In the genomic region with DNA sequence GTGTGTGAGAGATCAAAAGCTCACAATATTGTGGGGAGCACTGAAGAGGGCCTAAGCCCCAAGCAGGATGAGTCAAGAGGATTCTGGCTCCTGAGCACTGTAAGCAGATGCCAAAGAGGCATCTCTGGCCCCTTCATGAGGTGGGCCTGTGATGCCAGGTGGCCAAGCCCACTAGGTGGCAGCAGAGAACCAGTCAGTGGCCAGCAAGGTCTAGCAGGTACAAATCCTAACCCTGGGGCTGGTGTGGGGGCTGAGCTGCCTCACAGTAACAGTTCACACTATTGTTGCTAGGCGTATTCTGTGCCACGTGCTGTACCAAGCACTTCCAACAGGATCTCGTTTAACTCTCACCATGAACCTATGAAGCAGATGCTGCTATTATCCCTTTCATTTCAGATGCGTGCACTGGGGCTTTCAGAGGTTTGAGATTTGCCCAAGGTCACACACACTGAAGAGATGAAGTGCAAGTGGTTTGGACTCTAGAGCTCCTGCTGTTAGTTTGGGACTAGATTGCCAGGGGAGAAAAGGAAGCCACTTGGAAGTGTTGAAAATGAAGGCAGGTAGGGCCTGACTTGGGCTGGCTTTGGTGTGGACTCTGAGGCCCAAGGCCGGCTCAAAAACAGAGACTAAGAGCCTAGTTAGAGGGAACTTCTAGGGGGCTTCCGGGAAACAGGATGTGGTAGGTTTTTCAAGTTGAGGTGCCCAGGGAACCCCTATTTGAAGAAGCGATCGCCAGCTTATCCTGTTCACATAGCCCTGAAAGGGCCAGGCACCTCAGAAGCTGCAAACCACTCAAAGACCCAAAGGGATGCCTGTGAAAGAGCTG, we compare ENCODE assay signal across 9 cellular contexts. TPM values are rescaled to one million over a fixed set of nuclear protein-coding genes. Genes with fewer than 3 reads are reported as not detected.
A peak's percentile ranks its signal among the peaks of the same experiment; 100 is the strongest.
DNase-seq lines count a peak whose midpoint lies in the region; ATAC-seq and TF ChIP-seq lines count a peak whose summit lies in the region.
"Had no signal": no experiment of that assay in that cellular context is flagged by ENCODE, and none has a peak within 500 bp of the region (broad histone marks: within the 10 kb centered on the region; RNA-seq: fewer than 3 reads in every experiment).

No MANE protein-coding gene starts in this region.

- ATAC-seq in GM19438 (IDR thresholded peaks at IDR 0.05; ENCODE audit: low read depth, unreplicated experiment): peak; percentile 74
- ATAC-seq in HG03520 (IDR thresholded peaks at IDR 0.05; ENCODE audit: unreplicated experiment): peak; percentile 89
- peak; percentile 89 to 98 for ATAC-seq in naive B cell (ENCODE audit: low read depth in 2 of 2)

- no peaks in the 10 kb centered on the region for H3K27me3 ChIP-seq in Caco-2 (replicated peaks; ENCODE audit: control insufficient read depth, insufficient read depth, low read length)

- BruUV-seq in Caco-2 (replicated peaks; lab: Mats Ljungman, UMichigan): no TSS peak

- H3K4me1 Mint-ChIP-seq in Caco-2 (ENCODE audit: low read depth, unreplicated experiment): no peaks in the 10 kb centered on the region
- peaks cover 2% of the 10 kb centered on the region for H3K4me1 Mint-ChIP-seq in endothelial cell (ENCODE audit: unreplicated experiment)
- no peaks in the 10 kb centered on the region for H3K4me1 Mint-ChIP-seq in naive B cell

- H3K9me3 Mint-ChIP-seq in Caco-2 (ENCODE audit: unreplicated experiment) (no peaks in the 10 kb centered on the region), endothelial cell (ENCODE audit: unreplicated experiment) (no peaks in the 10 kb centered on the region), naive B cell (no peaks in the 10 kb centered on the region)

- intact Hi-C loops in Caco-2 (cut with micrococcal nuclease; ENCODE audit: unreplicated experiment): loop anchor here (1.0 to 10.0 kb wide), 3 partner anchors 120 to 418 kb away; no protein-coding TSS in a partner anchor

- CTCF ChIA-PET in Caco-2 (lab: Charles Lee): interaction anchor here (0.6 to 2.1 kb wide), 5 partner anchors 13 to 420 kb away, joined by 3 to 8 read pairs (median 4); a partner anchor contains a TSS

- no peak overlapping the region for H3K4me3 ChIP-seq in Caco-2 (ENCODE audit: low read depth, low read length)

- no peak overlapping the region for H3K4me3 Mint-ChIP-seq in Caco-2 (ENCODE audit: unreplicated experiment)
- no peak overlapping the region for H3K4me3 Mint-ChIP-seq in endothelial cell (ENCODE audit: unreplicated experiment)
- H3K4me3 Mint-ChIP-seq in naive B cell: no peak overlapping the region

- H3K9me3 ChIP-seq in Caco-2: no peaks in the 10 kb centered on the region

- TF ChIP-seq CTCF in Caco-2 (IDR thresholded peaks at IDR 0.05; ENCODE audit: insufficient read depth in 1 of 2, low read depth in 1 of 2, low read length in 1 of 2, severe bottlenecking in 1 of 2, unreplicated experiment in 1 of 2): peak; percentile 83 to 85
- peak; percentile 85 for TF ChIP-seq CTCF in endothelial cell (IDR thresholded peaks at IDR 0.05; ENCODE audit: unreplicated experiment)

- no peaks in the 10 kb centered on the region for H3K36me3 ChIP-seq in Caco-2 (ENCODE audit: control insufficient read depth, insufficient read depth, low read length)

- peaks cover 7% of the 10 kb centered on the region for H3K36me3 Mint-ChIP-seq in Caco-2 (ENCODE audit: insufficient read depth, unreplicated experiment)
- no peaks in the 10 kb centered on the region for H3K36me3 Mint-ChIP-seq in endothelial cell (ENCODE audit: low read depth, unreplicated experiment)
- H3K36me3 Mint-ChIP-seq in naive B cell: no peaks in the 10 kb centered on the region

- DNase-seq in Caco-2: peak; percentile 76 to 83
- peak; percentile 20 for DNase-seq in NCI-H82 treated with DMSO at 0.1 percent for 48 hours (lab: John Stamatoyannopoulos, UW; ENCODE audit: unreplicated experiment)
- peak; percentile 49 to 78 (median 55) for DNase-seq in activated CD8-positive, alpha-beta memory T cell treated with anti-CD3 and anti-CD28 coated beads for 48 hours (ENCODE audit: low read depth in 2 of 3, low spot score in 2 of 3)
- peak; percentile 88 for DNase-seq in endothelial cell (ENCODE audit: low spot score)
- peak; percentile 52 for DNase-seq in naive B cell
- DNase-seq in stimulated activated CD8-positive, alpha-beta memory T cell treated with anti-CD3 and anti-CD28 coated beads, Interleukin-7, amount 100 ng/mL, for 48 hours (ENCODE audit: extremely low read depth in 1 of 2, low read depth in 1 of 2): peak; percentile 52 to 79

- H3K27me3 Mint-ChIP-seq in Caco-2 (ENCODE audit: insufficient read depth, unreplicated experiment) (no peaks in the 10 kb centered on the region), endothelial cell (ENCODE audit: unreplicated experiment) (peaks cover 3% of the 10 kb centered on the region), naive B cell (no peaks in the 10 kb centered on the region)

- POLR2A ChIA-PET in Caco-2 (lab: Charles Lee): no interaction called here

- H3K27ac Mint-ChIP-seq in Caco-2 (ENCODE audit: unreplicated experiment) (no peak overlapping the region), endothelial cell (ENCODE audit: unreplicated experiment) (peak overlapping the region; percentile 14), naive B cell (peak overlapping the region in 1 of 6 donors; percentile 24)

- no peaks in the 10 kb centered on the region for H3K4me1 ChIP-seq in Caco-2

RNA-seq across cellular contexts. Expression of gene MLANA, which starts 4.4 kb away (rescaled TPM):
- not detected in 2 replicates for total RNA-seq in Caco-2 (2022)
- not detected for total RNA-seq in endothelial cell (ENCODE audit: unreplicated experiment)
- under 1 TPM in 3 of 6 donors, not detected in 3; 0.15 to 0.45 (median 0.16) TPM for polyA plus RNA-seq in naive B cell (ENCODE audit: low read depth in 6 of 6)
- polyA plus RNA-seq: adipose tissue had no signal

RNA-seq across cellular contexts. Expression of gene ERMP1, which starts 53.4 kb away (rescaled TPM):
- 31.1 and 34.7 TPM in 2 replicates for total RNA-seq in Caco-2 (2022)
- total RNA-seq in endothelial cell (ENCODE audit: unreplicated experiment): 13.4 TPM
- 1 to 10 TPM; 3.0 to 6.4 (median 4.2) TPM for polyA plus RNA-seq in naive B cell (ENCODE audit: low read depth in 6 of 6)

Comparison
In these comparisons a context has a peak if more than half of its experiments do, and no peak if none do; other contexts are left out.
1. DNase-seq: peak in every context shown above with its lines; median percentile 88 in endothelial cell; 80 in Caco-2; 66 in stimulated activated CD8-positive, alpha-beta memory T cell treated with anti-CD3 and anti-CD28 coated beads, Interleukin-7, amount 100 ng/mL, for 48 hours; 55 in activated CD8-positive, alpha-beta memory T cell treated with anti-CD3 and anti-CD28 coated beads for 48 hours; 52 in naive B cell; 20 in NCI-H82 treated with DMSO at 0.1 percent for 48 hours.